Comparison of ENCODE assay signal across 2 cellular contexts in the genomic region with DNA sequence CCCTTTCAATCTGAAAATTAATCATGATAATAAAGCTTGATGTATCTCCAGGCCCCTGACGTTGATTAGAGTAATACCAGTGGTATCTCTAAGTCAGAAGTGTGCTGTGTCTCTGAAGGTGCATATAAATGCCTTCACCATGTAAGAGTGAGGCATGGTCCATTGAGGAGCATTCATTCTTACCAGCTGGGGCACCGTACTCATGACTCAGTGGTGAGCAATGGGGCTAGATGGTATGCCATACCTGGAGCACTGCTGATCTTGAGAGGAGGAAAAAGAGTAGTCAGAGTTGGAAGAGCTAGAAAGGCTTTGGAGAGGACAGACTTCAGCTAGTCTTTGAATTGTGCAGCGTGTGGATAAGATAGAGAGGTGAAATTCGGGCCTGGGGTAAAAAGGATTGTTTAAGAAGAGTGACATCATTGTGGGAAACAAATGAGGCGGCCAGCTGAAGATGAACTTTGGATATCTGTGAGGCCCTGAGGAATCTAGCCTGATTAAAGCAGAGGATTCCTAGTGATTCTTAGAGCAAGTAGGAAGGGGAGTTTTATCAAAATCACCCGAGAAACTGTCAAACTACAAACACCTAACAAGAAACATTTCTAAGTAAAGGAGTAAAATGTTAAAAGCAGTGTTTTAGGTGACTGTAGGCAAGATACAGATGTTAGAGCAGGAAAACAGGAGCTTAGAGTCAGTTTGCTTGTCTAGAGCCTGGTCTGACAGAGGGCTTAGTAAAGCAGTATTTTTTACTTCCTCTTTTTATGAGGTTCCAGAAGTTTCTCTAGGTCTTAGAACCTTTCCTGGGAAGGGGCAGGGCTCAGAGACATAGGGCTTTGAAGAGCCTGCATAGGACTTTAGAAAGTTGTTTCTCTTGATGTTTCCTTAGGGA.
A peak's percentile ranks its signal among the peaks of the same experiment; 100 is the strongest.
TF ChIP-seq lines count a peak whose summit lies in the region.

No MANE protein-coding gene starts in this region.

TF ChIP-seq in HCT116, 20 proteins besides CTCF, POLR2A, EP300 and RAD21:
- peak; percentile 49; the same call in 1 of the 2 replicates for TF ChIP-seq CEBPB (IDR thresholded peaks at IDR 0.05; ENCODE audit: low read depth)
- peak; percentile 80 for TF ChIP-seq SIN3A (IDR thresholded peaks at IDR 0.05; ENCODE audit: low read depth)
- TF ChIP-seq SRF (IDR thresholded peaks at IDR 0.05; ENCODE audit: low read depth), result peak; percentile 77
- TF ChIP-seq ATF3 (IDR thresholded peaks at IDR 0.05), result no peak
- TF ChIP-seq, protein P1, sequence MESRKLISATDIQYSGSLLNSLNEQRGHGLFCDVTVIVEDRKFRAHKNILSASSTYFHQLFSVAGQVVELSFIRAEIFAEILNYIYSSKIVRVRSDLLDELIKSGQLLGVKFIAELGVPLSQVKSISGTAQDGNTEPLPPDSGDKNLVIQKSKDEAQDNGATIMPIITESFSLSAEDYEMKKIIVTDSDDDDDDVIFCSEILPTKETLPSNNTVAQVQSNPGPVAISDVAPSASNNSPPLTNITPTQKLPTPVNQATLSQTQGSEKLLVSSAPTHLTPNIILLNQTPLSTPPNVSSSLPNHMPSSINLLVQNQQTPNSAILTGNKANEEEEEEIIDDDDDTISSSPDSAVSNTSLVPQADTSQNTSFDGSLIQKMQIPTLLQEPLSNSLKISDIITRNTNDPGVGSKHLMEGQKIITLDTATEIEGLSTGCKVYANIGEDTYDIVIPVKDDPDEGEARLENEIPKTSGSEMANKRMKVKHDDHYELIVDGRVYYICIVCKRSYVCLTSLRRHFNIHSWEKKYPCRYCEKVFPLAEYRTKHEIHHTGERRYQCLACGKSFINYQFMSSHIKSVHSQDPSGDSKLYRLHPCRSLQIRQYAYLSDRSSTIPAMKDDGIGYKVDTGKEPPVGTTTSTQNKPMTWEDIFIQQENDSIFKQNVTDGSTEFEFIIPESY (IDR thresholded peaks at IDR 0.05; ENCODE audit: extremely low read depth, insufficient replicate concordance, low read length), result no peak
- peak; percentile 88 for TF ChIP-seq JUND (IDR thresholded peaks at IDR 0.05)
- no peak for TF ChIP-seq ZFX (IDR thresholded peaks at IDR 0.05)
- TF ChIP-seq, protein P2, sequence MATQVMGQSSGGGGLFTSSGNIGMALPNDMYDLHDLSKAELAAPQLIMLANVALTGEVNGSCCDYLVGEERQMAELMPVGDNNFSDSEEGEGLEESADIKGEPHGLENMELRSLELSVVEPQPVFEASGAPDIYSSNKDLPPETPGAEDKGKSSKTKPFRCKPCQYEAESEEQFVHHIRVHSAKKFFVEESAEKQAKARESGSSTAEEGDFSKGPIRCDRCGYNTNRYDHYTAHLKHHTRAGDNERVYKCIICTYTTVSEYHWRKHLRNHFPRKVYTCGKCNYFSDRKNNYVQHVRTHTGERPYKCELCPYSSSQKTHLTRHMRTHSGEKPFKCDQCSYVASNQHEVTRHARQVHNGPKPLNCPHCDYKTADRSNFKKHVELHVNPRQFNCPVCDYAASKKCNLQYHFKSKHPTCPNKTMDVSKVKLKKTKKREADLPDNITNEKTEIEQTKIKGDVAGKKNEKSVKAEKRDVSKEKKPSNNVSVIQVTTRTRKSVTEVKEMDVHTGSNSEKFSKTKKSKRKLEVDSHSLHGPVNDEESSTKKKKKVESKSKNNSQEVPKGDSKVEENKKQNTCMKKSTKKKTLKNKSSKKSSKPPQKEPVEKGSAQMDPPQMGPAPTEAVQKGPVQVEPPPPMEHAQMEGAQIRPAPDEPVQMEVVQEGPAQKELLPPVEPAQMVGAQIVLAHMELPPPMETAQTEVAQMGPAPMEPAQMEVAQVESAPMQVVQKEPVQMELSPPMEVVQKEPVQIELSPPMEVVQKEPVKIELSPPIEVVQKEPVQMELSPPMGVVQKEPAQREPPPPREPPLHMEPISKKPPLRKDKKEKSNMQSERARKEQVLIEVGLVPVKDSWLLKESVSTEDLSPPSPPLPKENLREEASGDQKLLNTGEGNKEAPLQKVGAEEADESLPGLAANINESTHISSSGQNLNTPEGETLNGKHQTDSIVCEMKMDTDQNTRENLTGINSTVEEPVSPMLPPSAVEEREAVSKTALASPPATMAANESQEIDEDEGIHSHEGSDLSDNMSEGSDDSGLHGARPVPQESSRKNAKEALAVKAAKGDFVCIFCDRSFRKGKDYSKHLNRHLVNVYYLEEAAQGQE (IDR thresholded peaks at IDR 0.05; ENCODE audit: low read depth), result no peak
- no peak for TF ChIP-seq TCF7L2 (IDR thresholded peaks at IDR 0.05; ENCODE audit: borderline replicate concordance, extremely low read depth, insufficient read depth, insufficient read length)
- no peak for TF ChIP-seq ELF1 (IDR thresholded peaks at IDR 0.05; ENCODE audit: borderline replicate concordance, low read depth)
- TF ChIP-seq EGR1 (IDR thresholded peaks at IDR 0.05; ENCODE audit: low read depth), result no peak
- no peak for TF ChIP-seq EZH2phosphoT487 (IDR thresholded peaks at IDR 0.05; ENCODE audit: borderline replicate concordance)
- peak; percentile 54 for TF ChIP-seq YY1 (IDR thresholded peaks at IDR 0.05; ENCODE audit: extremely low read depth, insufficient replicate concordance, low read depth, low read length)
- TF ChIP-seq SP1 (IDR thresholded peaks at IDR 0.05; ENCODE audit: low read depth), result peak; percentile 73
- TF ChIP-seq EZH2 (IDR thresholded peaks at IDR 0.05), result no peak
- peak; percentile 95 for TF ChIP-seq CBX3 (IDR thresholded peaks at IDR 0.05; ENCODE audit: low read depth)
- TF ChIP-seq ZNF274 (IDR thresholded peaks at IDR 0.05; ENCODE audit: low read depth, low read length), result no peak
- TF ChIP-seq POLR2AphosphoS5 (IDR thresholded peaks at IDR 0.05; ENCODE audit: low read depth, low read length), result peak; percentile 49; the same call in 1 of the 2 replicates
- peak; percentile 91 for TF ChIP-seq FOSL1 (IDR thresholded peaks at IDR 0.05; ENCODE audit: low read depth)
- TF ChIP-seq, protein P3, sequence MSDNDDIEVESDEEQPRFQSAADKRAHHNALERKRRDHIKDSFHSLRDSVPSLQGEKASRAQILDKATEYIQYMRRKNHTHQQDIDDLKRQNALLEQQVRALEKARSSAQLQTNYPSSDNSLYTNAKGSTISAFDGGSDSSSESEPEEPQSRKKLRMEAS (IDR thresholded peaks at IDR 0.05), result peak; percentile 80

TF ChIP-seq in HepG2, 621 proteins besides CTCF, POLR2A, EP300 and RAD21 (continues in another document):
- TF ChIP-seq KLF15 (CRISPR knock-in tag; IDR thresholded peaks at IDR 0.05; ENCODE audit: borderline replicate concordance) (no peak), ASH2L (IDR thresholded peaks at IDR 0.05; ENCODE audit: insufficient read length, low read depth, low read length) (peak; percentile 80), KDM4B (CRISPR knock-in tag; IDR thresholded peaks at IDR 0.05) (no peak), ZNF234 (CRISPR knock-in tag; conservative IDR thresholded peaks at IDR 0.05) (no peak), ZNF644 (CRISPR knock-in tag; IDR thresholded peaks at IDR 0.05; ENCODE audit: low read depth) (peak; percentile 47; the same call in 1 of the 2 replicates), TBX2 (CRISPR knock-in tag; IDR thresholded peaks at IDR 0.05; ENCODE audit: borderline replicate concordance) (no peak), TCF7L2 (IDR thresholded peaks at IDR 0.05; ENCODE audit: low read depth, low read length) (no peak), HIVEP1 (CRISPR knock-in tag; IDR thresholded peaks at IDR 0.05) (no peak), USF2 (IDR thresholded peaks at IDR 0.05; ENCODE audit: low read depth, low read length) (no peak), USF2 (CRISPR knock-in tag; IDR thresholded peaks at IDR 0.05; ENCODE audit: borderline replicate concordance) (no peak), RNF2 (conservative IDR thresholded peaks at IDR 0.05; ENCODE audit: low read depth) (no peak), HNF4A (CRISPR knock-in tag; IDR thresholded peaks at IDR 0.05) (peak; percentile 53), ZNF543 (CRISPR knock-in tag; IDR thresholded peaks at IDR 0.05) (no peak), MIXL1 (CRISPR knock-in tag; IDR thresholded peaks at IDR 0.05) (no peak), HNF4G (IDR thresholded peaks at IDR 0.05; ENCODE audit: borderline replicate concordance, low read depth, low read length) (0 out of 2 replicates have a peak, but pooled peaks have one; percentile 9), HNF4G (CRISPR knock-in tag; IDR thresholded peaks at IDR 0.05; ENCODE audit: borderline replicate concordance, low read depth) (no peak), ETV5 (CRISPR knock-in tag; IDR thresholded peaks at IDR 0.05; ENCODE audit: borderline replicate concordance) (no peak; the same call in 1 of the 2 replicates), AGO2 (optimal IDR thresholded peaks at IDR 0.05; ENCODE audit: low read depth, low read length) (no peak), ZNF7 (CRISPR knock-in tag; IDR thresholded peaks at IDR 0.05) (no peak), ARID2 (CRISPR knock-in tag; IDR thresholded peaks at IDR 0.05; ENCODE audit: borderline replicate concordance) (no peak), PAXIP1 (CRISPR knock-in tag; conservative IDR thresholded peaks at IDR 0.05) (peak; percentile 51), ATF3 (CRISPR knock-in tag; IDR thresholded peaks at IDR 0.05) (peak; percentile 64; the same call in 1 of the 2 replicates), ZNF17 (CRISPR knock-in tag; IDR thresholded peaks at IDR 0.05) (no peak), RARG (CRISPR knock-in tag; IDR thresholded peaks at IDR 0.05; ENCODE audit: low read depth) (no peak), TCF7 (IDR thresholded peaks at IDR 0.05; ENCODE audit: low read depth) (no peak), ZNF10 (CRISPR knock-in tag; IDR thresholded peaks at IDR 0.05; ENCODE audit: borderline replicate concordance, low read depth) (no peak), MEIS1 (CRISPR knock-in tag; IDR thresholded peaks at IDR 0.05; ENCODE audit: borderline replicate concordance) (no peak), KLF9 (CRISPR knock-in tag; IDR thresholded peaks at IDR 0.05; ENCODE audit: low read depth) (no peak)
- TF ChIP-seq, protein P4, sequence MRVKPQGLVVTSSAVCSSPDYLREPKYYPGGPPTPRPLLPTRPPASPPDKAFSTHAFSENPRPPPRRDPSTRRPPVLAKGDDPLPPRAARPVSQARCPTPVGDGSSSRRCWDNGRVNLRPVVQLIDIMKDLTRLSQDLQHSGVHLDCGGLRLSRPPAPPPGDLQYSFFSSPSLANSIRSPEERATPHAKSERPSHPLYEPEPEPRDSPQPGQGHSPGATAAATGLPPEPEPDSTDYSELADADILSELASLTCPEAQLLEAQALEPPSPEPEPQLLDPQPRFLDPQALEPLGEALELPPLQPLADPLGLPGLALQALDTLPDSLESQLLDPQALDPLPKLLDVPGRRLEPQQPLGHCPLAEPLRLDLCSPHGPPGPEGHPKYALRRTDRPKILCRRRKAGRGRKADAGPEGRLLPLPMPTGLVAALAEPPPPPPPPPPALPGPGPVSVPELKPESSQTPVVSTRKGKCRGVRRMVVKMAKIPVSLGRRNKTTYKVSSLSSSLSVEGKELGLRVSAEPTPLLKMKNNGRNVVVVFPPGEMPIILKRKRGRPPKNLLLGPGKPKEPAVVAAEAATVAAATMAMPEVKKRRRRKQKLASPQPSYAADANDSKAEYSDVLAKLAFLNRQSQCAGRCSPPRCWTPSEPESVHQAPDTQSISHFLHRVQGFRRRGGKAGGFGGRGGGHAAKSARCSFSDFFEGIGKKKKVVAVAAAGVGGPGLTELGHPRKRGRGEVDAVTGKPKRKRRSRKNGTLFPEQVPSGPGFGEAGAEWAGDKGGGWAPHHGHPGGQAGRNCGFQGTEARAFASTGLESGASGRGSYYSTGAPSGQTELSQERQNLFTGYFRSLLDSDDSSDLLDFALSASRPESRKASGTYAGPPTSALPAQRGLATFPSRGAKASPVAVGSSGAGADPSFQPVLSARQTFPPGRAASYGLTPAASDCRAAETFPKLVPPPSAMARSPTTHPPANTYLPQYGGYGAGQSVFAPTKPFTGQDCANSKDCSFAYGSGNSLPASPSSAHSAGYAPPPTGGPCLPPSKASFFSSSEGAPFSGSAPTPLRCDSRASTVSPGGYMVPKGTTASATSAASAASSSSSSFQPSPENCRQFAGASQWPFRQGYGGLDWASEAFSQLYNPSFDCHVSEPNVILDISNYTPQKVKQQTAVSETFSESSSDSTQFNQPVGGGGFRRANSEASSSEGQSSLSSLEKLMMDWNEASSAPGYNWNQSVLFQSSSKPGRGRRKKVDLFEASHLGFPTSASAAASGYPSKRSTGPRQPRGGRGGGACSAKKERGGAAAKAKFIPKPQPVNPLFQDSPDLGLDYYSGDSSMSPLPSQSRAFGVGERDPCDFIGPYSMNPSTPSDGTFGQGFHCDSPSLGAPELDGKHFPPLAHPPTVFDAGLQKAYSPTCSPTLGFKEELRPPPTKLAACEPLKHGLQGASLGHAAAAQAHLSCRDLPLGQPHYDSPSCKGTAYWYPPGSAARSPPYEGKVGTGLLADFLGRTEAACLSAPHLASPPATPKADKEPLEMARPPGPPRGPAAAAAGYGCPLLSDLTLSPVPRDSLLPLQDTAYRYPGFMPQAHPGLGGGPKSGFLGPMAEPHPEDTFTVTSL (CRISPR knock-in tag; IDR thresholded peaks at IDR 0.05; ENCODE audit: borderline replicate concordance), result peak; percentile 55; the same call in 1 of the 2 replicates
